In the genomic region with DNA sequence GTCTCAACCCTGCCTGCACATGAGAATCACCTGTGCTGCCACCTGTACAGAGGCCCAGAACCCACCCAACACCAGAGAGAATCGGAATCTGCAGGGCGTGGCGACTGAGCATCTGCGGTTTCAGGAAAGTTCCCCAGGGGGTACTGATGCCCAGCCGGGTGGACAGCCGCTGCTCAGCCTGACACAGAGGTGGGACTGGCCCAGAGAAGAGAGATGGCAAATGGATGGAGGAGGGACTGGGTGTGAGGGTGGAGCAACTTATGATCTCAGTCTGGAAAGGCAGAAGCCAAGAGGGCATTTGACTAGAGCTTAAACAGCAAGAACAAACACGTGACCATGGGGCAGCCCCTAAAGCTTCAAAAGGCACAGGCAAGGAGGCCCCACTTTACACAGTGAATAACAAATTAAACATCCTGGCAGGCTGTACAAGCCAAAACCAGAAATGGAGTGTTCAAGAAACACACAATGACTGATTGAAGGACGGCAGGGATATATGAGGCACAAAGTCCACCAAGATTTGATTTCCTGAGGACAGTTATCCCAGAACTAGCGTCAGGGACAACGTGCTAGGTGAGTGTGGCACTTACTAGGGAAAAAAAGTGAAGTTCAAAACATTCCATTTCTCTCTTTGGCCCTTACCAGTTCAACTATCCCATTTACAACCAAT, we compare ENCODE assay signal across 1 cellular context.
TF ChIP-seq lines count a peak whose summit lies in the region.

No MANE protein-coding gene starts in this region.

TF ChIP-seq in HepG2, 621 proteins besides CTCF, POLR2A, EP300 and RAD21 (continued from another document and continues in another):
- TF ChIP-seq, protein P1, sequence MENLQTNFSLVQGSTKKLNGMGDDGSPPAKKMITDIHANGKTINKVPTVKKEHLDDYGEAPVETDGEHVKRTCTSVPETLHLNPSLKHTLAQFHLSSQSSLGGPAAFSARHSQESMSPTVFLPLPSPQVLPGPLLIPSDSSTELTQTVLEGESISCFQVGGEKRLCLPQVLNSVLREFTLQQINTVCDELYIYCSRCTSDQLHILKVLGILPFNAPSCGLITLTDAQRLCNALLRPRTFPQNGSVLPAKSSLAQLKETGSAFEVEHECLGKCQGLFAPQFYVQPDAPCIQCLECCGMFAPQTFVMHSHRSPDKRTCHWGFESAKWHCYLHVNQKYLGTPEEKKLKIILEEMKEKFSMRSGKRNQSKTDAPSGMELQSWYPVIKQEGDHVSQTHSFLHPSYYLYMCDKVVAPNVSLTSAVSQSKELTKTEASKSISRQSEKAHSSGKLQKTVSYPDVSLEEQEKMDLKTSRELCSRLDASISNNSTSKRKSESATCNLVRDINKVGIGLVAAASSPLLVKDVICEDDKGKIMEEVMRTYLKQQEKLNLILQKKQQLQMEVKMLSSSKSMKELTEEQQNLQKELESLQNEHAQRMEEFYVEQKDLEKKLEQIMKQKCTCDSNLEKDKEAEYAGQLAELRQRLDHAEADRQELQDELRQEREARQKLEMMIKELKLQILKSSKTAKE (CRISPR knock-in tag; IDR thresholded peaks at IDR 0.05; ENCODE audit: borderline replicate concordance), result 0 out of 2 replicates have a peak, but pooled peaks have one; percentile 35
- TF ChIP-seq, protein P2, sequence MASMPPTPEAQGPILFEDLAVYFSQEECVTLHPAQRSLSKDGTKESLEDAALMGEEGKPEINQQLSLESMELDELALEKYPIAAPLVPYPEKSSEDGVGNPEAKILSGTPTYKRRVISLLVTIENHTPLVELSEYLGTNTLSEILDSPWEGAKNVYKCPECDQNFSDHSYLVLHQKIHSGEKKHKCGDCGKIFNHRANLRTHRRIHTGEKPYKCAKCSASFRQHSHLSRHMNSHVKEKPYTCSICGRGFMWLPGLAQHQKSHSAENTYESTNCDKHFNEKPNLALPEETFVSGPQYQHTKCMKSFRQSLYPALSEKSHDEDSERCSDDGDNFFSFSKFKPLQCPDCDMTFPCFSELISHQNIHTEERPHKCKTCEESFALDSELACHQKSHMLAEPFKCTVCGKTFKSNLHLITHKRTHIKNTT (CRISPR knock-in tag; IDR thresholded peaks at IDR 0.05), result no peak
- no peak for TF ChIP-seq MAFF (IDR thresholded peaks at IDR 0.05; ENCODE audit: low read depth, low read length)
- TF ChIP-seq, protein P3, sequence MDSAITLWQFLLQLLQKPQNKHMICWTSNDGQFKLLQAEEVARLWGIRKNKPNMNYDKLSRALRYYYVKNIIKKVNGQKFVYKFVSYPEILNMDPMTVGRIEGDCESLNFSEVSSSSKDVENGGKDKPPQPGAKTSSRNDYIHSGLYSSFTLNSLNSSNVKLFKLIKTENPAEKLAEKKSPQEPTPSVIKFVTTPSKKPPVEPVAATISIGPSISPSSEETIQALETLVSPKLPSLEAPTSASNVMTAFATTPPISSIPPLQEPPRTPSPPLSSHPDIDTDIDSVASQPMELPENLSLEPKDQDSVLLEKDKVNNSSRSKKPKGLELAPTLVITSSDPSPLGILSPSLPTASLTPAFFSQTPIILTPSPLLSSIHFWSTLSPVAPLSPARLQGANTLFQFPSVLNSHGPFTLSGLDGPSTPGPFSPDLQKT (CRISPR knock-in tag; IDR thresholded peaks at IDR 0.05; ENCODE audit: borderline replicate concordance), result no peak
- no peak; the same call in 1 of the 2 replicates for TF ChIP-seq GABPB1 (CRISPR knock-in tag; IDR thresholded peaks at IDR 0.05)
- peak; percentile 67 for TF ChIP-seq ISL2 (CRISPR knock-in tag; IDR thresholded peaks at IDR 0.05)
- TF ChIP-seq TGIF2 (CRISPR knock-in tag; IDR thresholded peaks at IDR 0.05), result peak; percentile 53; the same call in 1 of the 2 replicates
- no peak for TF ChIP-seq MATR3 (CRISPR knock-in tag; IDR thresholded peaks at IDR 0.05)
- no peak for TF ChIP-seq PCBP1 (IDR thresholded peaks at IDR 0.05; ENCODE audit: borderline replicate concordance, low read depth, low read length)
- no peak for TF ChIP-seq STAT5B (CRISPR knock-in tag; IDR thresholded peaks at IDR 0.05)
- TF ChIP-seq KMT2B (CRISPR knock-in tag; IDR thresholded peaks at IDR 0.05), result peak; percentile 35; the same call in 1 of the 2 replicates
- TF ChIP-seq ZBTB1 (CRISPR knock-in tag; IDR thresholded peaks at IDR 0.05; ENCODE audit: borderline replicate concordance), result no peak
- peak; percentile 93 for TF ChIP-seq DNMT3B (CRISPR knock-in tag; conservative IDR thresholded peaks at IDR 0.05)
- TF ChIP-seq HOXA7 (CRISPR knock-in tag; IDR thresholded peaks at IDR 0.05), result no peak
- TF ChIP-seq RXRB (CRISPR knock-in tag; IDR thresholded peaks at IDR 0.05; ENCODE audit: borderline replicate concordance), result peak; percentile 72; the same call in 1 of the 2 replicates
- TF ChIP-seq ZNF230 (CRISPR knock-in tag; IDR thresholded peaks at IDR 0.05), result no peak
- TF ChIP-seq, protein P4, sequence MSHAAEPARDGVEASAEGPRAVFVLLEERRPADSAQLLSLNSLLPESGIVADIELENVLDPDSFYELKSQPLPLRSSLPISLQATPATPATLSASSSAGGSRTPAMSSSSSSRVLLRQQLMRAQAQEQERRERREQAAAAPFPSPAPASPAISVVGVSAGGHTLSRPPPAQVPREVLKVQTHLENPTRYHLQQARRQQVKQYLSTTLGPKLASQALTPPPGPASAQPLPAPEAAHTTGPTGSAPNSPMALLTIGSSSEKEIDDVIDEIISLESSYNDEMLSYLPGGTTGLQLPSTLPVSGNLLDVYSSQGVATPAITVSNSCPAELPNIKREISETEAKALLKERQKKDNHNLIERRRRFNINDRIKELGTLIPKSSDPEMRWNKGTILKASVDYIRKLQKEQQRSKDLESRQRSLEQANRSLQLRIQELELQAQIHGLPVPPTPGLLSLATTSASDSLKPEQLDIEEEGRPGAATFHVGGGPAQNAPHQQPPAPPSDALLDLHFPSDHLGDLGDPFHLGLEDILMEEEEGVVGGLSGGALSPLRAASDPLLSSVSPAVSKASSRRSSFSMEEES (CRISPR knock-in tag; IDR thresholded peaks at IDR 0.05), result peak; percentile 95
- TF ChIP-seq, protein P5, sequence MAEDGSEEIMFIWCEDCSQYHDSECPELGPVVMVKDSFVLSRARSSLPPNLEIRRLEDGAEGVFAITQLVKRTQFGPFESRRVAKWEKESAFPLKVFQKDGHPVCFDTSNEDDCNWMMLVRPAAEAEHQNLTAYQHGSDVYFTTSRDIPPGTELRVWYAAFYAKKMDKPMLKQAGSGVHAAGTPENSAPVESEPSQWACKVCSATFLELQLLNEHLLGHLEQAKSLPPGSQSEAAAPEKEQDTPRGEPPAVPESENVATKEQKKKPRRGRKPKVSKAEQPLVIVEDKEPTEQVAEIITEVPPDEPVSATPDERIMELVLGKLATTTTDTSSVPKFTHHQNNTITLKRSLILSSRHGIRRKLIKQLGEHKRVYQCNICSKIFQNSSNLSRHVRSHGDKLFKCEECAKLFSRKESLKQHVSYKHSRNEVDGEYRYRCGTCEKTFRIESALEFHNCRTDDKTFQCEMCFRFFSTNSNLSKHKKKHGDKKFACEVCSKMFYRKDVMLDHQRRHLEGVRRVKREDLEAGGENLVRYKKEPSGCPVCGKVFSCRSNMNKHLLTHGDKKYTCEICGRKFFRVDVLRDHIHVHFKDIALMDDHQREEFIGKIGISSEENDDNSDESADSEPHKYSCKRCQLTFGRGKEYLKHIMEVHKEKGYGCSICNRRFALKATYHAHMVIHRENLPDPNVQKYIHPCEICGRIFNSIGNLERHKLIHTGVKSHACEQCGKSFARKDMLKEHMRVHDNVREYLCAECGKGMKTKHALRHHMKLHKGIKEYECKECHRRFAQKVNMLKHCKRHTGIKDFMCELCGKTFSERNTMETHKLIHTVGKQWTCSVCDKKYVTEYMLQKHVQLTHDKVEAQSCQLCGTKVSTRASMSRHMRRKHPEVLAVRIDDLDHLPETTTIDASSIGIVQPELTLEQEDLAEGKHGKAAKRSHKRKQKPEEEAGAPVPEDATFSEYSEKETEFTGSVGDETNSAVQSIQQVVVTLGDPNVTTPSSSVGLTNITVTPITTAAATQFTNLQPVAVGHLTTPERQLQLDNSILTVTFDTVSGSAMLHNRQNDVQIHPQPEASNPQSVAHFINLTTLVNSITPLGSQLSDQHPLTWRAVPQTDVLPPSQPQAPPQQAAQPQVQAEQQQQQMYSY (CRISPR knock-in tag; IDR thresholded peaks at IDR 0.05), result peak; percentile 98
- TF ChIP-seq, protein P6, sequence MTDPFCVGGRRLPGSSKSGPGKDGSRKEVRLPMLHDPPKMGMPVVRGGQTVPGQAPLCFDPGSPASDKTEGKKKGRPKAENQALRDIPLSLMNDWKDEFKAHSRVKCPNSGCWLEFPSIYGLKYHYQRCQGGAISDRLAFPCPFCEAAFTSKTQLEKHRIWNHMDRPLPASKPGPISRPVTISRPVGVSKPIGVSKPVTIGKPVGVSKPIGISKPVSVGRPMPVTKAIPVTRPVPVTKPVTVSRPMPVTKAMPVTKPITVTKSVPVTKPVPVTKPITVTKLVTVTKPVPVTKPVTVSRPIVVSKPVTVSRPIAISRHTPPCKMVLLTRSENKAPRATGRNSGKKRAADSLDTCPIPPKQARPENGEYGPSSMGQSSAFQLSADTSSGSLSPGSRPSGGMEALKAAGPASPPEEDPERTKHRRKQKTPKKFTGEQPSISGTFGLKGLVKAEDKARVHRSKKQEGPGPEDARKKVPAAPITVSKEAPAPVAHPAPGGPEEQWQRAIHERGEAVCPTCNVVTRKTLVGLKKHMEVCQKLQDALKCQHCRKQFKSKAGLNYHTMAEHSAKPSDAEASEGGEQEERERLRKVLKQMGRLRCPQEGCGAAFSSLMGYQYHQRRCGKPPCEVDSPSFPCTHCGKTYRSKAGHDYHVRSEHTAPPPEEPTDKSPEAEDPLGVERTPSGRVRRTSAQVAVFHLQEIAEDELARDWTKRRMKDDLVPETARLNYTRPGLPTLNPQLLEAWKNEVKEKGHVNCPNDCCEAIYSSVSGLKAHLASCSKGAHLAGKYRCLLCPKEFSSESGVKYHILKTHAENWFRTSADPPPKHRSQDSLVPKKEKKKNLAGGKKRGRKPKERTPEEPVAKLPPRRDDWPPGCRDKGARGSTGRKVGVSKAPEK (CRISPR knock-in tag; IDR thresholded peaks at IDR 0.05; ENCODE audit: borderline replicate concordance), result no peak
- peak; percentile 47; the same call in 1 of the 2 replicates for TF ChIP-seq ZMAT3 (CRISPR knock-in tag; conservative IDR thresholded peaks at IDR 0.05)
- no peak for TF ChIP-seq HNRNPL (IDR thresholded peaks at IDR 0.05; ENCODE audit: low read depth, low read length)
- no peak for TF ChIP-seq TRIM24 (CRISPR knock-in tag; IDR thresholded peaks at IDR 0.05)
- TF ChIP-seq ZFY (CRISPR knock-in tag; IDR thresholded peaks at IDR 0.05), result no peak
- no peak for TF ChIP-seq ZNF891 (CRISPR knock-in tag; IDR thresholded peaks at IDR 0.05)
- TF ChIP-seq NFYB (CRISPR knock-in tag; IDR thresholded peaks at IDR 0.05), result no peak
- TF ChIP-seq ZSCAN25 (CRISPR knock-in tag; IDR thresholded peaks at IDR 0.05), result no peak
- TF ChIP-seq ZNF562 (CRISPR knock-in tag; IDR thresholded peaks at IDR 0.05; ENCODE audit: borderline replicate concordance), result no peak
- no peak for TF ChIP-seq ZFP90 (CRISPR knock-in tag; IDR thresholded peaks at IDR 0.05; ENCODE audit: borderline replicate concordance)
- TF ChIP-seq PHF20 (CRISPR knock-in tag; IDR thresholded peaks at IDR 0.05), result no peak
- peak; percentile 70; the same call in 1 of the 2 replicates for TF ChIP-seq SMAD3 (CRISPR knock-in tag; IDR thresholded peaks at IDR 0.05)
- TF ChIP-seq, protein P7, sequence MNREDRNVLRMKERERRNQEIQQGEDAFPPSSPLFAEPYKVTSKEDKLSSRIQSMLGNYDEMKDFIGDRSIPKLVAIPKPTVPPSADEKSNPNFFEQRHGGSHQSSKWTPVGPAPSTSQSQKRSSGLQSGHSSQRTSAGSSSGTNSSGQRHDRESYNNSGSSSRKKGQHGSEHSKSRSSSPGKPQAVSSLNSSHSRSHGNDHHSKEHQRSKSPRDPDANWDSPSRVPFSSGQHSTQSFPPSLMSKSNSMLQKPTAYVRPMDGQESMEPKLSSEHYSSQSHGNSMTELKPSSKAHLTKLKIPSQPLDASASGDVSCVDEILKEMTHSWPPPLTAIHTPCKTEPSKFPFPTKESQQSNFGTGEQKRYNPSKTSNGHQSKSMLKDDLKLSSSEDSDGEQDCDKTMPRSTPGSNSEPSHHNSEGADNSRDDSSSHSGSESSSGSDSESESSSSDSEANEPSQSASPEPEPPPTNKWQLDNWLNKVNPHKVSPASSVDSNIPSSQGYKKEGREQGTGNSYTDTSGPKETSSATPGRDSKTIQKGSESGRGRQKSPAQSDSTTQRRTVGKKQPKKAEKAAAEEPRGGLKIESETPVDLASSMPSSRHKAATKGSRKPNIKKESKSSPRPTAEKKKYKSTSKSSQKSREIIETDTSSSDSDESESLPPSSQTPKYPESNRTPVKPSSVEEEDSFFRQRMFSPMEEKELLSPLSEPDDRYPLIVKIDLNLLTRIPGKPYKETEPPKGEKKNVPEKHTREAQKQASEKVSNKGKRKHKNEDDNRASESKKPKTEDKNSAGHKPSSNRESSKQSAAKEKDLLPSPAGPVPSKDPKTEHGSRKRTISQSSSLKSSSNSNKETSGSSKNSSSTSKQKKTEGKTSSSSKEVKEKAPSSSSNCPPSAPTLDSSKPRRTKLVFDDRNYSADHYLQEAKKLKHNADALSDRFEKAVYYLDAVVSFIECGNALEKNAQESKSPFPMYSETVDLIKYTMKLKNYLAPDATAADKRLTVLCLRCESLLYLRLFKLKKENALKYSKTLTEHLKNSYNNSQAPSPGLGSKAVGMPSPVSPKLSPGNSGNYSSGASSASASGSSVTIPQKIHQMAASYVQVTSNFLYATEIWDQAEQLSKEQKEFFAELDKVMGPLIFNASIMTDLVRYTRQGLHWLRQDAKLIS (CRISPR knock-in tag; IDR thresholded peaks at IDR 0.05), result no peak
- no peak for TF ChIP-seq KAT7 (CRISPR knock-in tag; IDR thresholded peaks at IDR 0.05; ENCODE audit: borderline replicate concordance)
- TF ChIP-seq HMGA1 (CRISPR knock-in tag; conservative IDR thresholded peaks at IDR 0.05), result no peak
- TF ChIP-seq, protein P8, sequence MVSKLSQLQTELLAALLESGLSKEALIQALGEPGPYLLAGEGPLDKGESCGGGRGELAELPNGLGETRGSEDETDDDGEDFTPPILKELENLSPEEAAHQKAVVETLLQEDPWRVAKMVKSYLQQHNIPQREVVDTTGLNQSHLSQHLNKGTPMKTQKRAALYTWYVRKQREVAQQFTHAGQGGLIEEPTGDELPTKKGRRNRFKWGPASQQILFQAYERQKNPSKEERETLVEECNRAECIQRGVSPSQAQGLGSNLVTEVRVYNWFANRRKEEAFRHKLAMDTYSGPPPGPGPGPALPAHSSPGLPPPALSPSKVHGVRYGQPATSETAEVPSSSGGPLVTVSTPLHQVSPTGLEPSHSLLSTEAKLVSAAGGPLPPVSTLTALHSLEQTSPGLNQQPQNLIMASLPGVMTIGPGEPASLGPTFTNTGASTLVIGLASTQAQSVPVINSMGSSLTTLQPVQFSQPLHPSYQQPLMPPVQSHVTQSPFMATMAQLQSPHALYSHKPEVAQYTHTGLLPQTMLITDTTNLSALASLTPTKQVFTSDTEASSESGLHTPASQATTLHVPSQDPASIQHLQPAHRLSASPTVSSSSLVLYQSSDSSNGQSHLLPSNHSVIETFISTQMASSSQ (IDR thresholded peaks at IDR 0.05; ENCODE audit: low read depth), result 0 out of 2 replicates have a peak, but pooled peaks have one; percentile 10
- TF ChIP-seq, protein P8 (CRISPR knock-in tag; IDR thresholded peaks at IDR 0.05; ENCODE audit: borderline replicate concordance), result peak; percentile 32; the same call in 1 of the 2 replicates
